Comparison of ENCODE assay signal across 25 cellular contexts in genomic region chr7:123099712-123100111, GRCh38.
"Had no signal": no experiment of that assay in that cellular context is flagged by ENCODE, and none has a peak within 500 bp of the region (broad histone marks: within the 10 kb centered on the region; RNA-seq: fewer than 3 reads in every experiment).

No MANE protein-coding gene starts in this region.

- H3K9me3 ChIP-seq: colonic mucosa, esophagus squamous epithelium, gastrocnemius medialis, gastroesophageal sphincter had no signal

- H3K4me3 Mint-ChIP-seq: dendritic cell treated with granulocyte-macrophage colony-stimulating factor and Interleukin-4, amounts not matched to agents 40 ng/mL and 50 ng/mL, for 4 days; effector memory CD8-positive, alpha-beta T cell; endodermal cell had no signal

- H3K27me3 Mint-ChIP-seq: dendritic cell treated with granulocyte-macrophage colony-stimulating factor and Interleukin-4, amounts not matched to agents 40 ng/mL and 50 ng/mL, for 4 days; effector memory CD8-positive, alpha-beta T cell had no signal

- H3K4me3 ChIP-seq: colonic mucosa, coronary artery, dorsolateral prefrontal cortex, esophagus muscularis mucosa, esophagus squamous epithelium, gastrocnemius medialis, gastroesophageal sphincter, heart left ventricle, heart right ventricle had no signal

- H3K4me1 Mint-ChIP-seq: endodermal cell had no signal

- H3K27me3 ChIP-seq: colonic mucosa, dorsolateral prefrontal cortex, esophagus muscularis mucosa, esophagus squamous epithelium, foreskin keratinocyte, gastrocnemius medialis, gastroesophageal sphincter, heart left ventricle, heart right ventricle had no signal

- H3K36me3 ChIP-seq: colonic mucosa, esophagus muscularis mucosa, esophagus squamous epithelium, gastrocnemius medialis, gastroesophageal sphincter, heart left ventricle, heart right ventricle had no signal

- H3K27ac ChIP-seq: colonic mucosa, coronary artery, dorsolateral prefrontal cortex, epithelial cell of prostate, esophagus muscularis mucosa, esophagus squamous epithelium, foreskin keratinocyte, gastrocnemius medialis, gastroesophageal sphincter, heart left ventricle, heart right ventricle had no signal

- H3K27ac Mint-ChIP-seq: dendritic cell treated with granulocyte-macrophage colony-stimulating factor and Interleukin-4, amounts not matched to agents 40 ng/mL and 50 ng/mL, for 4 days; effector memory CD8-positive, alpha-beta T cell; endodermal cell had no signal

- ATAC-seq: effector memory CD8-positive, alpha-beta T cell; esophagus mucosa; foreskin keratinocyte; gastrocnemius medialis; gastroesophageal sphincter; heart left ventricle; heart right ventricle had no signal

- DNase-seq: colonic mucosa; cortex of kidney; dermis blood vessel endothelial cell; dorsolateral prefrontal cortex; effector CD4-positive, alpha-beta T cell; effector CD8-positive, alpha-beta T cell; effector memory CD4-positive, alpha-beta T cell; effector memory CD8-positive, alpha-beta T cell; endodermal cell; erythroblast; esophagus squamous epithelium; foreskin fibroblast; foreskin keratinocyte; foreskin melanocyte; gastrocnemius medialis; glutamatergic neuron; head of caudate nucleus; heart left ventricle; heart right ventricle had no signal

- H3K4me1 ChIP-seq: colonic mucosa, esophagus muscularis mucosa, esophagus squamous epithelium, foreskin keratinocyte, gastrocnemius medialis, gastroesophageal sphincter, heart left ventricle, heart right ventricle had no signal
